ENCODE assay signal across 8 cellular contexts in the genomic region with DNA sequence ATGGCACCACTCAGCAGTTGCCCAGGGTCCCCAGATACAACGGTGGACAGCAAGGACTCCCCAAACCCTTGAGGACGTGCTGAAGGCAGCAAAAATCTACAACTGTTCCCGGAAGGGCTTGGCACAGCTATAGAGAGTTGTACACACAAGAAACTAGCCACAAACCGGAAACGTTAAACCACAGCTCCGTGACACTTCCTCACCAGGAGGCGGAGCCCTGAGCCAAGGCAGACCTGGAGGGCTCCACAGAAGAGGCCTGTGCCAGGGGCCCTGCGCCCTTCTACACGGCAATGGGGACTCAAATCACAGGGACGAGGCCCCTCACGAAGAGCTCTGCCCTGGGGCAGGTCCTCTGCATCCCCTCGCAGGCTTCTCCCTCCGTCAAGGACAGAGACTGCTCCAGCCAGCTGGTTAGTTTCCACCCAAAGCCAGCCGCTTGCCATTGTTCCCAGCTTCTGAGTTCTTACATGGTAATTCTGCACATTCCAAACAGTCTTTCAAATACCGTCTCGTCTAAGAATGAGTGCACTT.
A peak's percentile ranks its signal among the peaks of the same experiment; 100 is the strongest.
DNase-seq lines count a peak whose midpoint lies in the region; ATAC-seq and TF ChIP-seq lines count a peak whose summit lies in the region.

No MANE protein-coding gene starts in this region.

- H3K4me3 ChIP-seq in skeletal muscle tissue (ENCODE audit: low read length in 3 of 3): peak overlapping the region; percentile 32 to 57 (median 56)

- H3K9ac ChIP-seq in skeletal muscle tissue (ENCODE audit: low read depth in 1 of 3, low read length in 3 of 3): peak overlapping the region; percentile 43 to 67 (median 65)

- H3K27ac ChIP-seq in RWPE1 (peak overlapping the region; percentile 63), skeletal muscle tissue (ENCODE audit: low read depth, low read length) (peak overlapping the region; percentile 65)

- CTCF ChIA-PET in RWPE1 (lab: Yijun Ruan, JAX): interaction anchor here (0.7 kb wide), 1 partner anchor 1920 kb away, joined by 3 read pairs; no protein-coding TSS in a partner anchor

- no peak; the same call in 1 of the 2 replicates for TF ChIP-seq CTCF in RWPE1 (conservative IDR thresholded peaks at IDR 0.05; ENCODE audit: low read depth)

- POLR2A ChIA-PET in RWPE1 (lab: Yijun Ruan, JAX; ENCODE audit: low non-redundant PET): no interaction called here

- DNase-seq in RWPE1 (ENCODE audit: low spot score): peak; percentile 30
- peak; percentile 80 for DNase-seq in activated T-helper 9 cell treated with anti-CD3 and anti-CD28 coated beads, Interleukin-2, amount 50 U/mL, for 16 hours (ENCODE audit: low read depth)
- DNase-seq in globus pallidus (ENCODE audit: low spot score): peak; percentile 32
- DNase-seq in cerebellar cortex (ENCODE audit: low spot score): no peak
- DNase-seq in NCI-H1930 (lab: John Stamatoyannopoulos, UW): no peak

- ATAC-seq in GM18520 (IDR thresholded peaks at IDR 0.05; ENCODE audit: unreplicated experiment): peak; percentile 77
- peak; percentile 77 for ATAC-seq in HG03039 (IDR thresholded peaks at IDR 0.05; ENCODE audit: unreplicated experiment)

- H3K27me3 ChIP-seq in skeletal muscle tissue (ENCODE audit: control insufficient read depth in 3 of 3, insufficient read depth in 3 of 3, low read length in 3 of 3): no peaks in the 10 kb centered on the region

- peaks cover 0 to 3% (median 2%) of the 10 kb centered on the region in 3 donors for H3K36me3 ChIP-seq in skeletal muscle tissue (ENCODE audit: control insufficient read depth in 3 of 3, insufficient read depth in 3 of 3, low read length in 3 of 3)

- no peaks in the 10 kb centered on the region for H3K9me3 ChIP-seq in skeletal muscle tissue (ENCODE audit: control insufficient read depth in 3 of 3, low read length in 3 of 3)

- H3K4me1 ChIP-seq in skeletal muscle tissue (ENCODE audit: control insufficient read depth in 3 of 3, insufficient read depth in 3 of 3, low read length in 3 of 3): peaks cover 94 to 97% (median 95%) of the 10 kb centered on the region in 3 donors

Comparison
In these comparisons a context has a peak if more than half of its experiments do, and no peak if none do; other contexts are left out.
1. DNase-seq: peak in RWPE1 (single experiment), activated T-helper 9 cell treated with anti-CD3 and anti-CD28 coated beads, Interleukin-2, amount 50 U/mL, for 16 hours (single experiment) and globus pallidus (single experiment); none in cerebellar cortex (single experiment) and NCI-H1930 (0 of 2).